ENCODE assay signal across 8 cellular contexts in the genomic region with DNA sequence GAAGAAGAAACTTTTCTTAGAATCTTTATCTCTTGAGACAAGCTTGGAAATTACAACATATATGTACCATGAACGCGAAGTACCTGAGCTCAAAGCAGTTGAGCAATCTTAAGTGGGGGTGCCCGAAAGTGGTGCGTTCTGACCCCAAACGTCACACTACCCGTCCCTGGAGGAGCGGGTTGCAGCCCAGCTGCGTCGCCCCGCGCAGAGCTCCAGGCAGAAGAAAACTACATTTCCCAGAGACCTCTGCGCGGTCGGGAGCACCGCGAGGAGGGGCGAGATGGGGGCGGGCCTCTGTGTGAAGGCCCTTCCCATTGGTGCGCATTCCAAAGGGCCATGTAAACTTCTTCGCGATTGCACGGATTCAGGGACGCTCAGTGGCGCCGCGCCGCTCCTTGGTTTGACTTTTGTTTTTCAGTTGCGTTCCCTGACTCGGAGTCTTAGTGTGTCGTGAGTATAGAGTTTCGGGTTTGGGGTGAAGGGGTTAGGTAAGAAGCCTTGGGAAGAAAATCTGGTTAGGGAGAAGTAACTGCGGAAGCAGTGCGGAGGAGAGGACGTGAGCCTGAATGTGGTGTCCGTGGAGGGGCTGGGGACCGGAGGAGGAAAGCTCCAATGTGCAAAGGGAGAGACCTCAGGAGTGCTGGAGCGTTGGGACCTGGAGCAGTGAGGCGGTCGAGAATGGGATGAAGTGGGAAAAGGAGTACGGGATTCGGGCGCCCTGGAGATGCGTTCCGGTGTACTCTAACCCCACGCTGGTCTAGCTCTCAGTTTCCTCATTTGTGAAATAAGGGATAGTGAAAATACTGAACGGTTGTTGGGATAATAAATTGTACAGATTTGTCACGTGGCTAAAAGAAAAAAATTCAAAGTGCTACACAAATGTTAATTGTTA. TPM values are rescaled to one million over a fixed set of nuclear protein-coding genes. Genes with fewer than 3 reads are reported as not detected.
A peak's percentile ranks its signal among the peaks of the same experiment; 100 is the strongest.
DNase-seq lines count a peak whose midpoint lies in the region; ATAC-seq and FAIRE-seq lines count a peak whose summit lies in the region.

A gene (plus strand): TSS at position 410 of the 892 bp plus-strand sequence. CDS start 7,740 bp downstream, outside the sequence.

- no peak within 1 kb of the TSS for H2AK5ac ChIP-seq in mesendoderm (ENCODE audit: low read length)

- H2BK120ac ChIP-seq in mesendoderm (ENCODE audit: low read depth, low read length) = no peak within 1 kb of the TSS

- H4K5ac ChIP-seq in mesendoderm (ENCODE audit: low read length) = peak within 1 kb of the TSS; percentile 95

- H3K36me3 Mint-ChIP-seq in activated CD4-positive, alpha-beta T cell treated with anti-CD3 and anti-CD28 coated beads for 36 hours (ENCODE audit: low read depth) = peaks cover 8% of the 10 kb centered on the region

- H3K4me3 ChIP-seq in mesendoderm (ENCODE audit: low read length) = peak within 1 kb of the TSS; percentile 98

- peak; percentile 93 for ATAC-seq in HG03457 (IDR thresholded peaks at IDR 0.05; ENCODE audit: unreplicated experiment)
- peak; percentile 100 for ATAC-seq in activated CD4-positive, alpha-beta T cell treated with anti-CD3 and anti-CD28 coated beads for 36 hours

- H3K9ac ChIP-seq in mesendoderm (ENCODE audit: low read length) = peak within 1 kb of the TSS; percentile 92

- H3K23ac ChIP-seq in mesendoderm (ENCODE audit: low read length) = no peak within 1 kb of the TSS

- H3K4me1 Mint-ChIP-seq in activated CD4-positive, alpha-beta T cell treated with anti-CD3 and anti-CD28 coated beads for 36 hours = peaks cover 5% of the 10 kb centered on the region

- intact Hi-C loops in activated CD4-positive, alpha-beta T cell treated with anti-CD3 and anti-CD28 coated beads for 36 hours (cut with DNase I, micrococcal nuclease) = loop anchor here (1.0 to 2.0 kb wide), 5 partner anchors 12 to 589 kb away; a partner anchor contains a TSS

- no peak within 1 kb of the TSS for H3K4me3 Mint-ChIP-seq in activated CD4-positive, alpha-beta T cell treated with anti-CD3 and anti-CD28 coated beads for 36 hours

- no peak within 1 kb of the TSS for H3K27ac Mint-ChIP-seq in activated CD4-positive, alpha-beta T cell treated with anti-CD3 and anti-CD28 coated beads for 36 hours

- POLR2A ChIA-PET in activated CD4-positive, alpha-beta T cell treated with anti-CD3 and anti-CD28 coated beads for 36 hours (lab: Charles Lee) = interaction anchor here (0.6 to 3.5 kb wide), 3 partner anchors 12 to 171 kb away, joined by 3 to 23 read pairs (median 5); a partner anchor contains a TSS

- no peak within 1 kb of the TSS for H3K18ac ChIP-seq in mesendoderm (ENCODE audit: low read length)

- no peaks in the 10 kb centered on the region for H3K36me3 ChIP-seq in mesendoderm (ENCODE audit: control insufficient read depth, insufficient read depth, low read length)

- CTCF ChIA-PET in activated CD4-positive, alpha-beta T cell treated with anti-CD3 and anti-CD28 coated beads for 36 hours (lab: Charles Lee) = interaction anchor here (0.5 to 4.1 kb wide), 13 partner anchors 10 to 51 kb away, joined by 3 to 28 read pairs (median 4); a partner anchor contains a TSS

- H4K8ac ChIP-seq in mesendoderm (ENCODE audit: low read depth, low read length) = peak within 1 kb of the TSS; percentile 82

- peak; percentile 99 for FAIRE-seq in GM19239 (lab: Jason Lieb, UNC)

- H2BK15ac ChIP-seq in mesendoderm (replicated peaks; ENCODE audit: low read depth) = no peak within 1 kb of the TSS

- DNase-seq in AG08395 (ENCODE audit: low spot score) = peak; percentile 98
- peak; percentile 70 for DNase-seq in GM19239 (ENCODE audit: insufficient read length, low spot score)
- peak; percentile 96 for DNase-seq in activated CD4-positive, alpha-beta T cell treated with anti-CD3 and anti-CD28 coated beads for 36 hours
- peak; percentile 87 for DNase-seq in effector CD4-positive, alpha-beta T cell
- DNase-seq in mesendoderm = peak; percentile 96
- peak; percentile 85 to 90 for DNase-seq in stimulated activated CD8-positive, alpha-beta memory T cell treated with anti-CD3 and anti-CD28 coated beads, Interleukin-15, amount 100 ng/mL, for 48 hours (ENCODE audit: low read depth in 2 of 2)
- no peak for DNase-seq in NOMO-1 (lab: John Stamatoyannopoulos, UW; ENCODE audit: unreplicated experiment in 2 of 2)

- H3K9me3 Mint-ChIP-seq in activated CD4-positive, alpha-beta T cell treated with anti-CD3 and anti-CD28 coated beads for 36 hours (ENCODE audit: low read depth) = no peaks in the 10 kb centered on the region

- WGBS in mesendoderm (ENCODE audit: extremely low coverage, insufficient coverage, low lambda C conversion rate) = no CpG with 5 or more reads among the region's 47 CpGs

- no peaks in the 10 kb centered on the region for H3K27me3 Mint-ChIP-seq in activated CD4-positive, alpha-beta T cell treated with anti-CD3 and anti-CD28 coated beads for 36 hours

- peaks cover 15% of the 10 kb centered on the region for H3K79me2 ChIP-seq in mesendoderm (ENCODE audit: control insufficient read depth, insufficient read depth, low read length)

- peak within 1 kb of the TSS; percentile 79 for H3K4me2 ChIP-seq in mesendoderm (ENCODE audit: low read length)

- peak within 1 kb of the TSS; percentile 96 for H3K56ac ChIP-seq in mesendoderm (ENCODE audit: low read length)

- no peak within 1 kb of the TSS for H3K4ac ChIP-seq in mesendoderm (ENCODE audit: low read depth, low read length)

- no peak within 1 kb of the TSS for H2BK5ac ChIP-seq in mesendoderm (ENCODE audit: low read length)

- H3K27ac ChIP-seq in mesendoderm (ENCODE audit: low read depth, low read length) = peak within 1 kb of the TSS; percentile 23

- peaks cover 4% of the 10 kb centered on the region for H3K79me1 ChIP-seq in mesendoderm (ENCODE audit: low read length)

- peaks cover 2% of the 10 kb centered on the region for H3K4me1 ChIP-seq in mesendoderm (ENCODE audit: control insufficient read depth, low read depth, low read length)

- no peaks in the 10 kb centered on the region for H3K27me3 ChIP-seq in mesendoderm (ENCODE audit: insufficient read depth, low read length, poor library complexity)

RNA-seq across cellular contexts. Expression of the gene that starts here (rescaled TPM):
- total RNA-seq in activated CD4-positive, alpha-beta T cell treated with anti-CD3 and anti-CD28 coated beads for 36 hours = 10 to 100 TPM; 17.3 to 18.7 TPM
- polyA plus RNA-seq in mesendoderm (2013, experiment 1 of 2) = 19.5 TPM
- polyA plus RNA-seq in mesendoderm (2013, experiment 2 of 2) = 21.2 TPM

Comparison
In these comparisons a context has a peak if more than half of its experiments do, and no peak if none do; other contexts are left out.
1. DNase-seq: peak in AG08395 (single experiment), GM19239 (single experiment), activated CD4-positive, alpha-beta T cell treated with anti-CD3 and anti-CD28 coated beads for 36 hours (single experiment), effector CD4-positive, alpha-beta T cell (single experiment), mesendoderm (single experiment) and stimulated activated CD8-positive, alpha-beta memory T cell treated with anti-CD3 and anti-CD28 coated beads, Interleukin-15, amount 100 ng/mL, for 48 hours (2 of 2); none in NOMO-1 (0 of 2).